ENCODE assay signal across 1 cellular context in genomic region chr12:25256005-25256404, GRCh38.
TF ChIP-seq lines count a peak whose summit lies in the region.

No MANE protein-coding gene starts in this region.

TF ChIP-seq in HepG2, 621 proteins besides CTCF, POLR2A, EP300 and RAD21 (continued from another document and continues in another):
- TF ChIP-seq, protein P1, sequence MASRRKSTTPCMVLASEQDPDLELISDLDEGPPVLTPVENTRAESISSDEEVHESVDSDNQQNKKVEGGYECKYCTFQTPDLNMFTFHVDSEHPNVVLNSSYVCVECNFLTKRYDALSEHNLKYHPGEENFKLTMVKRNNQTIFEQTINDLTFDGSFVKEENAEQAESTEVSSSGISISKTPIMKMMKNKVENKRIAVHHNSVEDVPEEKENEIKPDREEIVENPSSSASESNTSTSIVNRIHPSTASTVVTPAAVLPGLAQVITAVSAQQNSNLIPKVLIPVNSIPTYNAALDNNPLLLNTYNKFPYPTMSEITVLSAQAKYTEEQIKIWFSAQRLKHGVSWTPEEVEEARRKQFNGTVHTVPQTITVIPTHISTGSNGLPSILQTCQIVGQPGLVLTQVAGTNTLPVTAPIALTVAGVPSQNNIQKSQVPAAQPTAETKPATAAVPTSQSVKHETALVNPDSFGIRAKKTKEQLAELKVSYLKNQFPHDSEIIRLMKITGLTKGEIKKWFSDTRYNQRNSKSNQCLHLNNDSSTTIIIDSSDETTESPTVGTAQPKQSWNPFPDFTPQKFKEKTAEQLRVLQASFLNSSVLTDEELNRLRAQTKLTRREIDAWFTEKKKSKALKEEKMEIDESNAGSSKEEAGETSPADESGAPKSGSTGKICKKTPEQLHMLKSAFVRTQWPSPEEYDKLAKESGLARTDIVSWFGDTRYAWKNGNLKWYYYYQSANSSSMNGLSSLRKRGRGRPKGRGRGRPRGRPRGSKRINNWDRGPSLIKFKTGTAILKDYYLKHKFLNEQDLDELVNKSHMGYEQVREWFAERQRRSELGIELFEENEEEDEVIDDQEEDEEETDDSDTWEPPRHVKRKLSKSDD (CRISPR knock-in tag; IDR thresholded peaks at IDR 0.05; ENCODE audit: low read depth) = no peak
- no peak for TF ChIP-seq CREB1 (IDR thresholded peaks at IDR 0.05)
- TF ChIP-seq CREB1 (CRISPR knock-in tag; IDR thresholded peaks at IDR 0.05) = peak; percentile 54; the same call in 1 of the 2 replicates
- no peak for TF ChIP-seq CBX2 (IDR thresholded peaks at IDR 0.05; ENCODE audit: low read depth, low read length)
- TF ChIP-seq CBX2 (CRISPR knock-in tag; IDR thresholded peaks at IDR 0.05; ENCODE audit: low read depth) = no peak
- TF ChIP-seq, protein P2, sequence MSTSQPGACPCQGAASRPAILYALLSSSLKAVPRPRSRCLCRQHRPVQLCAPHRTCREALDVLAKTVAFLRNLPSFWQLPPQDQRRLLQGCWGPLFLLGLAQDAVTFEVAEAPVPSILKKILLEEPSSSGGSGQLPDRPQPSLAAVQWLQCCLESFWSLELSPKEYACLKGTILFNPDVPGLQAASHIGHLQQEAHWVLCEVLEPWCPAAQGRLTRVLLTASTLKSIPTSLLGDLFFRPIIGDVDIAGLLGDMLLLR (CRISPR knock-in tag; IDR thresholded peaks at IDR 0.05) = no peak
- no peak for TF ChIP-seq ELF4 (CRISPR knock-in tag; IDR thresholded peaks at IDR 0.05; ENCODE audit: borderline replicate concordance)
- no peak for TF ChIP-seq ZBTB3 (CRISPR knock-in tag; IDR thresholded peaks at IDR 0.05; ENCODE audit: borderline replicate concordance, low read depth)
- 0 out of 2 replicates have a peak, but pooled peaks have one; percentile 41 for TF ChIP-seq GATA4 (IDR thresholded peaks at IDR 0.05; ENCODE audit: borderline replicate concordance, low read depth)
- TF ChIP-seq, protein P3, sequence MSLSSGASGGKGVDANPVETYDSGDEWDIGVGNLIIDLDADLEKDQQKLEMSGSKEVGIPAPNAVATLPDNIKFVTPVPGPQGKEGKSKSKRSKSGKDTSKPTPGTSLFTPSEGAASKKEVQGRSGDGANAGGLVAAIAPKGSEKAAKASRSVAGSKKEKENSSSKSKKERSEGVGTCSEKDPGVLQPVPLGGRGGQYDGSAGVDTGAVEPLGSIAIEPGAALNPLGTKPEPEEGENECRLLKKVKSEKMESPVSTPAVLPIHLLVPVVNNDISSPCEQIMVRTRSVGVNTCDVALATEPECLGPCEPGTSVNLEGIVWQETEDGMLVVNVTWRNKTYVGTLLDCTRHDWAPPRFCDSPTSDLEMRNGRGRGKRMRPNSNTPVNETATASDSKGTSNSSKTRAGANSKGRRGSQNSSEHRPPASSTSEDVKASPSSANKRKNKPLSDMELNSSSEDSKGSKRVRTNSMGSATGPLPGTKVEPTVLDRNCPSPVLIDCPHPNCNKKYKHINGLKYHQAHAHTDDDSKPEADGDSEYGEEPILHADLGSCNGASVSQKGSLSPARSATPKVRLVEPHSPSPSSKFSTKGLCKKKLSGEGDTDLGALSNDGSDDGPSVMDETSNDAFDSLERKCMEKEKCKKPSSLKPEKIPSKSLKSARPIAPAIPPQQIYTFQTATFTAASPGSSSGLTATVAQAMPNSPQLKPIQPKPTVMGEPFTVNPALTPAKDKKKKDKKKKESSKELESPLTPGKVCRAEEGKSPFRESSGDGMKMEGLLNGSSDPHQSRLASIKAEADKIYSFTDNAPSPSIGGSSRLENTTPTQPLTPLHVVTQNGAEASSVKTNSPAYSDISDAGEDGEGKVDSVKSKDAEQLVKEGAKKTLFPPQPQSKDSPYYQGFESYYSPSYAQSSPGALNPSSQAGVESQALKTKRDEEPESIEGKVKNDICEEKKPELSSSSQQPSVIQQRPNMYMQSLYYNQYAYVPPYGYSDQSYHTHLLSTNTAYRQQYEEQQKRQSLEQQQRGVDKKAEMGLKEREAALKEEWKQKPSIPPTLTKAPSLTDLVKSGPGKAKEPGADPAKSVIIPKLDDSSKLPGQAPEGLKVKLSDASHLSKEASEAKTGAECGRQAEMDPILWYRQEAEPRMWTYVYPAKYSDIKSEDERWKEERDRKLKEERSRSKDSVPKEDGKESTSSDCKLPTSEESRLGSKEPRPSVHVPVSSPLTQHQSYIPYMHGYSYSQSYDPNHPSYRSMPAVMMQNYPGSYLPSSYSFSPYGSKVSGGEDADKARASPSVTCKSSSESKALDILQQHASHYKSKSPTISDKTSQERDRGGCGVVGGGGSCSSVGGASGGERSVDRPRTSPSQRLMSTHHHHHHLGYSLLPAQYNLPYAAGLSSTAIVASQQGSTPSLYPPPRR (CRISPR knock-in tag; IDR thresholded peaks at IDR 0.05; ENCODE audit: borderline replicate concordance) = peak; percentile 46; the same call in 1 of the 2 replicates
- no peak for TF ChIP-seq ATF7-NPFF (CRISPR knock-in tag; IDR thresholded peaks at IDR 0.05; ENCODE audit: low read depth)
- no peak for TF ChIP-seq TOPORS (CRISPR knock-in tag; IDR thresholded peaks at IDR 0.05)
- TF ChIP-seq TCF7L2 (IDR thresholded peaks at IDR 0.05; ENCODE audit: low read depth, low read length) = 0 out of 2 replicates have a peak, but pooled peaks have one; percentile 36
- no peak for TF ChIP-seq MNT (IDR thresholded peaks at IDR 0.05)
- no peak for TF ChIP-seq HMG20B (CRISPR knock-in tag; conservative IDR thresholded peaks at IDR 0.05)
- no peak for TF ChIP-seq NFYC (CRISPR knock-in tag; IDR thresholded peaks at IDR 0.05)
- no peak for TF ChIP-seq GPN1 (CRISPR knock-in tag; IDR thresholded peaks at IDR 0.05; ENCODE audit: borderline replicate concordance)
- no peak for TF ChIP-seq TRIM22 (IDR thresholded peaks at IDR 0.05)
- no peak for TF ChIP-seq THAP7 (CRISPR knock-in tag; IDR thresholded peaks at IDR 0.05)
- no peak for TF ChIP-seq ZNF639 (CRISPR knock-in tag; conservative IDR thresholded peaks at IDR 0.05)
- peak; percentile 36 for TF ChIP-seq HNF4A (CRISPR knock-in tag; IDR thresholded peaks at IDR 0.05)
- no peak for TF ChIP-seq ZNF720 (CRISPR knock-in tag; IDR thresholded peaks at IDR 0.05)
- no peak for TF ChIP-seq FOXK1 (CRISPR knock-in tag; IDR thresholded peaks at IDR 0.05; ENCODE audit: borderline replicate concordance, low read depth)
- TF ChIP-seq LBX2 (CRISPR knock-in tag; IDR thresholded peaks at IDR 0.05; ENCODE audit: borderline replicate concordance) = no peak
- no peak for TF ChIP-seq SMAD1 (CRISPR knock-in tag; IDR thresholded peaks at IDR 0.05; ENCODE audit: borderline replicate concordance, low read depth)
- no peak for TF ChIP-seq ZNF264 (CRISPR knock-in tag; IDR thresholded peaks at IDR 0.05)
- no peak for TF ChIP-seq PHF20 (CRISPR knock-in tag; IDR thresholded peaks at IDR 0.05)
- no peak for TF ChIP-seq CHD2 (IDR thresholded peaks at IDR 0.05; ENCODE audit: low read depth, low read length)
- TF ChIP-seq ZMYM3 (CRISPR knock-in tag; IDR thresholded peaks at IDR 0.05) = no peak
- no peak for TF ChIP-seq ZNF780A (CRISPR knock-in tag; IDR thresholded peaks at IDR 0.05)
- no peak for TF ChIP-seq ZNF713 (CRISPR knock-in tag; IDR thresholded peaks at IDR 0.05)
- no peak for TF ChIP-seq ZNF616 (CRISPR knock-in tag; IDR thresholded peaks at IDR 0.05; ENCODE audit: low read depth)
- no peak for TF ChIP-seq ZNF44 (CRISPR knock-in tag; IDR thresholded peaks at IDR 0.05)
- no peak for TF ChIP-seq ZNF709 (CRISPR knock-in tag; IDR thresholded peaks at IDR 0.05)
- no peak for TF ChIP-seq STAG1 (CRISPR knock-in tag; IDR thresholded peaks at IDR 0.05)
- no peak for TF ChIP-seq HOXA7 (CRISPR knock-in tag; IDR thresholded peaks at IDR 0.05)
- no peak for TF ChIP-seq TBX3 (IDR thresholded peaks at IDR 0.05; ENCODE audit: borderline replicate concordance)
- TF ChIP-seq SP140L (CRISPR knock-in tag; IDR thresholded peaks at IDR 0.05; ENCODE audit: borderline replicate concordance) = no peak
- TF ChIP-seq RXRA (CRISPR knock-in tag; IDR thresholded peaks at IDR 0.05) = no peak
- TF ChIP-seq ZNF652 (CRISPR knock-in tag; IDR thresholded peaks at IDR 0.05; ENCODE audit: borderline replicate concordance, low read depth) = no peak
- TF ChIP-seq SIX4 (CRISPR knock-in tag; IDR thresholded peaks at IDR 0.05) = no peak
- 0 out of 2 replicates have a peak, but pooled peaks have one; percentile 28 for TF ChIP-seq FOXJ3 (CRISPR knock-in tag; IDR thresholded peaks at IDR 0.05; ENCODE audit: borderline replicate concordance)
- peak; percentile 36; the same call in 1 of the 2 replicates for TF ChIP-seq FOXP4 (CRISPR knock-in tag; IDR thresholded peaks at IDR 0.05)
- no peak for TF ChIP-seq ZNF121 (CRISPR knock-in tag; IDR thresholded peaks at IDR 0.05)
- TF ChIP-seq ZNF790 (CRISPR knock-in tag; IDR thresholded peaks at IDR 0.05; ENCODE audit: borderline replicate concordance) = no peak
- no peak for TF ChIP-seq POLR2G (IDR thresholded peaks at IDR 0.05; ENCODE audit: low read depth, low read length)
- TF ChIP-seq ZZZ3 (CRISPR knock-in tag; IDR thresholded peaks at IDR 0.05; ENCODE audit: borderline replicate concordance) = no peak
- TF ChIP-seq SAFB2 (CRISPR knock-in tag; IDR thresholded peaks at IDR 0.05; ENCODE audit: borderline replicate concordance, low read depth) = no peak
- TF ChIP-seq IRF1 (CRISPR knock-in tag; IDR thresholded peaks at IDR 0.05; ENCODE audit: low read depth) = no peak
- TF ChIP-seq RELA (CRISPR knock-in tag; IDR thresholded peaks at IDR 0.05) = no peak
- peak; percentile 57; the same call in 1 of the 2 replicates for TF ChIP-seq NCOA2 (CRISPR knock-in tag; IDR thresholded peaks at IDR 0.05)
- no peak for TF ChIP-seq ATAD3A (CRISPR knock-in tag; IDR thresholded peaks at IDR 0.05)
- TF ChIP-seq, protein P4, sequence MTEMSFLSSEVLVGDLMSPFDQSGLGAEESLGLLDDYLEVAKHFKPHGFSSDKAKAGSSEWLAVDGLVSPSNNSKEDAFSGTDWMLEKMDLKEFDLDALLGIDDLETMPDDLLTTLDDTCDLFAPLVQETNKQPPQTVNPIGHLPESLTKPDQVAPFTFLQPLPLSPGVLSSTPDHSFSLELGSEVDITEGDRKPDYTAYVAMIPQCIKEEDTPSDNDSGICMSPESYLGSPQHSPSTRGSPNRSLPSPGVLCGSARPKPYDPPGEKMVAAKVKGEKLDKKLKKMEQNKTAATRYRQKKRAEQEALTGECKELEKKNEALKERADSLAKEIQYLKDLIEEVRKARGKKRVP (CRISPR knock-in tag; IDR thresholded peaks at IDR 0.05) = peak in 1 of 2 experiments; percentile 68; a peak in 2 of 4 replicates
- TF ChIP-seq ZSCAN30 (CRISPR knock-in tag; IDR thresholded peaks at IDR 0.05) = no peak
